In the genomic region with DNA sequence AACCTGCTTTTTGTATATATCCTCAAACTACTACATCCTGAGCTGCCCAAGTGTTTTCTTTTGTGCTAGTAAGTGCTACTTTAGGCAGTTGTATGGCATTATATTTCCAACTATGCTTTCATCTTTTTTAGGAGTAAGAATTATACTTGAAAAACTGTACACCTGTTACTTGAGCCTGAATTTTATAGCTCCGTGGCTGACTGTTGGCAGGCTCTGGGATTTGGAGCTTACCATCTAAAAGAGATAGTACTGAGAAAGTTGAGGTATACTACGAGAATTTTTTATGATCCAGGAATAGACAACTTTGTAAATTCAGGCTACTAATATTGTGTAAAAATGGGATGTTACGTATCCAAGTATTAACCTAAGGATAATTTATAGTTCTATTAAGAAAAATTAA, we compare ENCODE assay signal across 18 cellular contexts.
"Had no signal": no experiment of that assay in that cellular context is flagged by ENCODE, and none has a peak within 500 bp of the region (broad histone marks: within the 10 kb centered on the region; RNA-seq: fewer than 3 reads in every experiment).

No MANE protein-coding gene starts in this region.

- H3K36me3 Mint-ChIP-seq: activated naive CD4-positive, alpha-beta T cell treated with anti-CD3 and anti-CD28 coated beads, Interleukin-2, amount 50 U/mL, for 24 hours; natural killer cell treated with Interleukin-12 subunit alpha and Interleukin-12 subunit beta and Interleukin-15 and Interleukin-18, amount 100 ng/mL, for 72 hours had no signal

- H3K27ac Mint-ChIP-seq: activated naive CD4-positive, alpha-beta T cell treated with anti-CD3 and anti-CD28 coated beads, Interleukin-2, amount 50 U/mL, for 24 hours; natural killer cell treated with Interleukin-12 subunit alpha and Interleukin-12 subunit beta and Interleukin-15 and Interleukin-18, amount 100 ng/mL, for 72 hours; stimulated activated naive CD8-positive, alpha-beta T cell treated with anti-CD3 and anti-CD28 coated beads, Interleukin-15, Interleukin-2, amounts not matched to agents 100 ng/mL and 50 ng/mL, for 24 hours; type B pancreatic cell had no signal

- ATAC-seq: left cardiac atrium; lower lobe of right lung; natural killer cell treated with Interleukin-12 subunit alpha and Interleukin-12 subunit beta and Interleukin-15 and Interleukin-18, amount 100 ng/mL, for 72 hours had no signal

- H3K36me3 ChIP-seq: esophagus muscularis mucosa, lower lobe of right lung had no signal

- H3K9me3 Mint-ChIP-seq: activated naive CD4-positive, alpha-beta T cell treated with anti-CD3 and anti-CD28 coated beads, Interleukin-2, amount 50 U/mL, for 24 hours; natural killer cell treated with Interleukin-12 subunit alpha and Interleukin-12 subunit beta and Interleukin-15 and Interleukin-18, amount 100 ng/mL, for 72 hours; stimulated activated naive CD8-positive, alpha-beta T cell treated with anti-CD3 and anti-CD28 coated beads, Interleukin-15, Interleukin-2, amounts not matched to agents 100 ng/mL and 50 ng/mL, for 24 hours had no signal

- H3K4me3 Mint-ChIP-seq: activated naive CD4-positive, alpha-beta T cell treated with anti-CD3 and anti-CD28 coated beads, Interleukin-2, amount 50 U/mL, for 24 hours; natural killer cell treated with Interleukin-12 subunit alpha and Interleukin-12 subunit beta and Interleukin-15 and Interleukin-18, amount 100 ng/mL, for 72 hours; stimulated activated naive CD8-positive, alpha-beta T cell treated with anti-CD3 and anti-CD28 coated beads, Interleukin-15, Interleukin-2, amounts not matched to agents 100 ng/mL and 50 ng/mL, for 24 hours; type B pancreatic cell had no signal

- H3K4me3 ChIP-seq: ascending aorta, esophagus muscularis mucosa, lower lobe of right lung had no signal

- H3K27me3 ChIP-seq: ascending aorta, esophagus muscularis mucosa had no signal

- DNase-seq: activated CD4-positive, alpha-beta T cell treated with anti-CD3 and anti-CD28 coated beads, Interleukin-2, amount 50 U/mL, for 4 hours; activated CD4-positive, CD25-positive, alpha-beta regulatory T cell treated with anti-CD3 and anti-CD28 coated beads, Interleukin-2, amount 50 U/mL, for 72 hours; activated gamma-delta T cell; cerebellar nuclear complex; effector CD4-positive, alpha-beta T cell; left cardiac atrium; lower lobe of right lung; small intestine; stimulated activated CD4-positive, alpha-beta T cell treated with anti-CD3 and anti-CD28 coated beads, Interleukin-15, amount 100 ng/mL, for 24 hours; stimulated activated CD4-positive, alpha-beta T cell treated with anti-CD3 and anti-CD28 coated beads, Interleukin-2, amount 100 ng/mL, for 48 hours; T-helper 1 cell had no signal

- H3K27me3 Mint-ChIP-seq: activated naive CD4-positive, alpha-beta T cell treated with anti-CD3 and anti-CD28 coated beads, Interleukin-2, amount 50 U/mL, for 24 hours; stimulated activated naive CD8-positive, alpha-beta T cell treated with anti-CD3 and anti-CD28 coated beads, Interleukin-15, Interleukin-2, amounts not matched to agents 100 ng/mL and 50 ng/mL, for 24 hours; type B pancreatic cell had no signal

- H3K4me1 Mint-ChIP-seq: activated naive CD4-positive, alpha-beta T cell treated with anti-CD3 and anti-CD28 coated beads, Interleukin-2, amount 50 U/mL, for 24 hours had no signal

- H3K27ac ChIP-seq: ascending aorta, esophagus muscularis mucosa, lower lobe of right lung, VCaP had no signal

- H3K9me3 ChIP-seq: ascending aorta, esophagus muscularis mucosa, lower lobe of right lung had no signal
